Comparison of ENCODE assay signal across 12 cellular contexts in genomic region chr6:52566201-52566600, GRCh38. TPM values are rescaled to one million over a fixed set of nuclear protein-coding genes. Genes with fewer than 3 reads are reported as not detected.
DNase-seq lines count a peak whose midpoint lies in the region; ATAC-seq and TF ChIP-seq lines count a peak whose summit lies in the region.
"Had no signal": no experiment of that assay in that cellular context is flagged by ENCODE, and none has a peak within 500 bp of the region (broad histone marks: within the 10 kb centered on the region; RNA-seq: fewer than 3 reads in every experiment).

No MANE protein-coding gene starts in this region.

- TF ChIP-seq CTCF in right atrium auricular region (IDR thresholded peaks at IDR 0.05), result no peak
- TF ChIP-seq CTCF in chondrocyte (IDR thresholded peaks at IDR 0.05), result no peak
- TF ChIP-seq CTCF in type B pancreatic cell (conservative IDR thresholded peaks at IDR 0.05), result no peak
- no peak for TF ChIP-seq CTCF in SK-N-SH (IDR thresholded peaks at IDR 0.05)

- peak overlapping the region; percentile 24 for H3K4me3 Mint-ChIP-seq in chondrocyte (ENCODE audit: unreplicated experiment)
- no peak overlapping the region for H3K4me3 Mint-ChIP-seq in type B pancreatic cell
- H3K4me3 Mint-ChIP-seq: endodermal cell; T-helper 1 cell treated with Interleukin-12 subunit alpha and Interleukin-12 subunit beta and Interleukin-4 antibody, amounts not matched to agents 30 μg/mL and 1 μg/mL, for 36 hours had no signal

- H3K36me3 ChIP-seq in right atrium auricular region (no peaks in the 10 kb centered on the region), SK-N-SH (replicated peaks in 1 of 2; ENCODE audit: control insufficient read depth in 1 of 2, insufficient read depth in 2 of 2, low read length in 1 of 2) (peaks cover 5 to 6% of the 10 kb centered on the region in 2 experiments)

- no peaks in the 10 kb centered on the region for H3K9me3 ChIP-seq in right atrium auricular region
- no peaks in the 10 kb centered on the region for H3K9me3 ChIP-seq in SK-N-SH

- no peak overlapping the region for H2AFZ ChIP-seq in SK-N-SH (ENCODE audit: low read depth)

- CTCF ChIA-PET in SK-N-SH (lab: Yijun Ruan, JAX), result interaction anchor here (1.8 to 4.0 kb wide), 3 partner anchors 10 to 14 kb away, joined by 4 to 21 read pairs (median 15); partner anchors contain the start of gene TRAM2

- H3K27ac Mint-ChIP-seq in chondrocyte (ENCODE audit: unreplicated experiment) (peak overlapping the region; percentile 97), type B pancreatic cell (no peak overlapping the region)
- H3K27ac Mint-ChIP-seq: endodermal cell; T-helper 1 cell treated with Interleukin-12 subunit alpha and Interleukin-12 subunit beta and Interleukin-4 antibody, amounts not matched to agents 30 μg/mL and 1 μg/mL, for 36 hours had no signal

- no peaks in the 10 kb centered on the region for H3K9me2 ChIP-seq in SK-N-SH

- ATAC-seq in Right ventricle myocardium superior (ENCODE audit: poor library complexity) (no peak), HG03064 (IDR thresholded peaks at IDR 0.05; ENCODE audit: low read depth, unreplicated experiment) (peak; percentile 87)

- TF ChIP-seq EP300 in SK-N-SH (IDR thresholded peaks at IDR 0.05; ENCODE audit: borderline replicate concordance in 1 of 2, low read depth in 1 of 2, low read length in 1 of 2), result no peak

- no peak for TF ChIP-seq RAD21 in SK-N-SH (IDR thresholded peaks at IDR 0.05; ENCODE audit: low read length)

- H3K27me3 ChIP-seq in right atrium auricular region (no peaks in the 10 kb centered on the region), SK-N-SH (ENCODE audit: insufficient read depth) (no peaks in the 10 kb centered on the region)

- intact Hi-C loops in Right ventricle myocardium superior (cut with DNase I), result no loop called here

- WGBS in SK-N-SH (ENCODE audit: low lambda C conversion rate), result 94% methylated on average over 2 of the region's 2 CpGs

- no peak overlapping the region for H3K4me2 ChIP-seq in SK-N-SH

- POLR2A ChIA-PET in SK-N-SH (lab: Yijun Ruan, JAX), result interaction anchor here (0.6 kb wide), 1 partner anchor 11 kb away, joined by 3 read pairs; the partner anchor contains the start of gene TRAM2

- DNase-seq in right atrium auricular region (ENCODE audit: low spot score) (no peak), Right ventricle myocardium superior (no peak), chondrocyte (ENCODE audit: low spot score) (no peak), hypothalamus (lab: John Stamatoyannopoulos, UW) (no peak), type B pancreatic cell (ENCODE audit: extremely low spot score, unreplicated experiment) (no peak), UCSD-AML1 (lab: John Stamatoyannopoulos, UW; ENCODE audit: unreplicated experiment) (no peak), SK-N-SH (no peak)
- DNase-seq: activated effector memory CD4-positive, alpha-beta T cell treated with Interleukin-2 at 50 U/mL for 16 hours; endodermal cell; NCI-H2081 treated with DMSO at 0.1 percent for 48 hours had no signal

- H3K27ac ChIP-seq in right atrium auricular region (peak overlapping the region; percentile 50 to 78), SK-N-SH (ENCODE audit: low read depth in 2 of 2, low read length in 1 of 2) (no peak overlapping the region)

- H3K9ac ChIP-seq in SK-N-SH, result no peak overlapping the region

- peaks cover 7% of the 10 kb centered on the region for H3F3A ChIP-seq in SK-N-SH (replicated peaks; ENCODE audit: insufficient read depth)

- H3K4me3 ChIP-seq in right atrium auricular region (no peak overlapping the region), SK-N-SH (ENCODE audit: low read depth in 2 of 2, low read length in 1 of 2) (no peak overlapping the region)

- H3K4me1 Mint-ChIP-seq in chondrocyte (ENCODE audit: low read depth), result peaks cover 94% of the 10 kb centered on the region
- peaks cover 25% of the 10 kb centered on the region for H3K4me1 Mint-ChIP-seq in type B pancreatic cell (ENCODE audit: unreplicated experiment)

- H3K27me3 Mint-ChIP-seq in chondrocyte (ENCODE audit: low read depth) (no peaks in the 10 kb centered on the region), type B pancreatic cell (no peaks in the 10 kb centered on the region)

- no peaks in the 10 kb centered on the region for H3K9me3 Mint-ChIP-seq in chondrocyte (ENCODE audit: low read depth)
- no peaks in the 10 kb centered on the region for H3K9me3 Mint-ChIP-seq in type B pancreatic cell
- H3K9me3 Mint-ChIP-seq: endodermal cell; T-helper 1 cell treated with Interleukin-12 subunit alpha and Interleukin-12 subunit beta and Interleukin-4 antibody, amounts not matched to agents 30 μg/mL and 1 μg/mL, for 36 hours had no signal

- H3K36me3 Mint-ChIP-seq in chondrocyte (ENCODE audit: low read depth) (peaks cover 7% of the 10 kb centered on the region), type B pancreatic cell (peaks cover 11% of the 10 kb centered on the region)

- H3K4me1 ChIP-seq in right atrium auricular region (peaks cover 0 to 92% of the 10 kb centered on the region in 2 donors), SK-N-SH (ENCODE audit: control insufficient read depth in 1 of 2, insufficient read depth in 2 of 2, low read depth in 1 of 2, low read length in 1 of 2) (peaks cover 11 to 35% of the 10 kb centered on the region in 2 experiments)

- peaks cover 81% of the 10 kb centered on the region for H4K20me1 ChIP-seq in SK-N-SH (ENCODE audit: insufficient read depth)

- H3K79me2 ChIP-seq in SK-N-SH (ENCODE audit: insufficient read depth), result peaks cover 100% of the 10 kb centered on the region

TF ChIP-seq in SK-N-SH, 30 proteins besides CTCF, POLR2A, EP300 and RAD21:
- TF ChIP-seq SIN3A (IDR thresholded peaks at IDR 0.05; ENCODE audit: borderline replicate concordance, low read depth, low read length) (no peak), TEAD4 (IDR thresholded peaks at IDR 0.05; ENCODE audit: borderline replicate concordance, insufficient read depth) (no peak), RCOR1 (IDR thresholded peaks at IDR 0.05; ENCODE audit: low read length) (no peak), YY1 (IDR thresholded peaks at IDR 0.05; ENCODE audit: low read depth) (no peak)

RNA-seq across cellular contexts. Expression of gene TRAM2, which starts 10.7 kb away (rescaled TPM):
- total RNA-seq in right atrium auricular region (10 to 100 TPM; 10.3 to 15.9 TPM), Right ventricle myocardium superior (11.0 TPM), chondrocyte (159 to 178 TPM (median 159 TPM) in 3 replicates), type B pancreatic cell (ENCODE audit: low replicate concordance) (17.3 and 23.0 TPM in 2 replicates)
- 26.4 and 36.0 TPM in 2 replicates for polyA plus RNA-seq in SK-N-SH (2012; rRNA removed)
- polyA plus RNA-seq in SK-N-SH (2012; cell fraction: cytosol; rRNA removed), result 23.9 and 25.6 TPM in 2 replicates
- polyA plus RNA-seq in SK-N-SH (2012; cell fraction: nucleus; rRNA removed), result 39.6 and 52.6 TPM in 2 replicates

Comparison
In these comparisons a context has a peak if more than half of its experiments do, and no peak if none do; other contexts are left out.
1. H3K27ac ChIP-seq: peak in right atrium auricular region (2 of 2); none in SK-N-SH (0 of 2).